Comparison of ENCODE assay signal across 8 cellular contexts in the genomic region with DNA sequence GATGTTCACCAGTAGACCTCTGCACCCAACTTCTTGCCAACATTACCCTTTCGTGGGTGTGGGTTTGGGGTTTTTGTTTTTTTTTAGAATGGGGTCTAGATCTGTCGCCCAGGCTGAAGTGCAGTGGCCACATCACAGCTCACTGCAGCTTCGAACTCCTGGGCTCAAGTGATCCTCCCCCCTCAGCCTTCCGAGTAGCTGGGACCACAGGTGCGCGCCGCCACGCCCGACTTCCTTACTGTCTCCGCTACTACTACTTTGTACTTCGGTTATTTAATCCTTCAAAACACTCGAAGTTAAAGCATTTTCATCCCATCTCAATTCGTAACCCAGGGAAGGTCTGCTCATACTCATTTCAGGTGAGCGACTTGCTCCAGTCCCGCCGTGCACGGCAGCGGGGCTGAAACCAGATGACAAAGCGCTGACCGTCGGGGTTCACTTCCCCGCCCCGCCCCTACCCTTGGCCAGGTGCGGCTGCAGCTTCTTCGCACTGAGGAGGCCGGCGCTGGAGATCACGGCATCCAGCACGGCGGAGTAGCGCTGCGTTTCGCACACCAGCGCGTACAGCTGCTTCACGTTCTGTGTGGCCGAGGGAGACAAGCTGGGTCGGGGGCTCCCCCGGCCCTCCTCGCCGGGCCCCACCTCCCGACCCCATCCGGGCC. TPM values are rescaled to one million over a fixed set of nuclear protein-coding genes. Genes with fewer than 3 reads are reported as not detected.
DNase-seq lines count a peak whose midpoint lies in the region; ATAC-seq and TF ChIP-seq lines count a peak whose summit lies in the region.
"Not testable (repeated sequence)": the region's sequence is repeated elsewhere in the genome, so short reads cannot be mapped to it uniquely, and the experiment has no call there.

No MANE protein-coding gene starts in this region.

- ATAC-seq in GM18508 (IDR thresholded peaks at IDR 0.05; ENCODE audit: insufficient read depth, unreplicated experiment) (peak; percentile 25), GM21515 (IDR thresholded peaks at IDR 0.05; ENCODE audit: unreplicated experiment) (peak; percentile 41), HG02970 (IDR thresholded peaks at IDR 0.05; ENCODE audit: low FRiP score, unreplicated experiment) (peak; percentile 41), foreskin keratinocyte (peak; percentile 74), upper lobe of right lung (peak; percentile 59)
- ATAC-seq in naive thymus-derived CD8-positive, alpha-beta T cell, result peak; percentile 53 to 66

- TF ChIP-seq CTCF in foreskin keratinocyte (conservative IDR thresholded peaks at IDR 0.05); upper lobe of right lung (IDR thresholded peaks at IDR 0.05): not testable (repeated sequence)

- H3K9ac ChIP-seq in HUES6 (ENCODE audit: low read length), result not testable (repeated sequence)

- DNase-seq in activated naive CD4-positive, alpha-beta T cell treated with anti-CD3 and anti-CD28 coated beads, Interleukin-2, amount 10 ng/mL, durations not matched to agents 7 days and 5 days; foreskin keratinocyte; upper lobe of right lung: not testable (repeated sequence)
- DNase-seq in naive thymus-derived CD8-positive, alpha-beta T cell, result peak in 1 of 10 donors; percentile 4

- not testable (repeated sequence) for H3K9me3 ChIP-seq in HUES6 (ENCODE audit: control insufficient read depth, insufficient read depth, low read depth, low read length); upper lobe of right lung

- CTCF ChIA-PET in activated naive CD4-positive, alpha-beta T cell treated with anti-CD3 and anti-CD28 coated beads, Interleukin-2, amount 10 ng/mL, durations not matched to agents 7 days and 5 days (lab: Charles Lee), result not testable (repeated sequence)

- not testable (repeated sequence) for H3K36me3 ChIP-seq in HUES6 (ENCODE audit: control insufficient read depth, insufficient read depth, low read length); upper lobe of right lung

- H3K4me1 ChIP-seq in HUES6 (ENCODE audit: control insufficient read depth, insufficient read depth, low read length); foreskin keratinocyte; upper lobe of right lung: not testable (repeated sequence)

- H3K27ac Mint-ChIP-seq in activated naive CD4-positive, alpha-beta T cell treated with anti-CD3 and anti-CD28 coated beads, Interleukin-2, amount 10 ng/mL, durations not matched to agents 7 days and 5 days; naive thymus-derived CD8-positive, alpha-beta T cell: not testable (repeated sequence)

- H3K9me3 Mint-ChIP-seq in activated naive CD4-positive, alpha-beta T cell treated with anti-CD3 and anti-CD28 coated beads, Interleukin-2, amount 10 ng/mL, durations not matched to agents 7 days and 5 days; naive thymus-derived CD8-positive, alpha-beta T cell: not testable (repeated sequence)

- not testable (repeated sequence) for H3K27me3 ChIP-seq in HUES6 (ENCODE audit: control insufficient read depth, insufficient read depth, low read length); foreskin keratinocyte; upper lobe of right lung

- not testable (repeated sequence) for H3K27ac ChIP-seq in HUES6 (ENCODE audit: low read depth, low read length); foreskin keratinocyte; upper lobe of right lung

- H3K36me3 Mint-ChIP-seq in activated naive CD4-positive, alpha-beta T cell treated with anti-CD3 and anti-CD28 coated beads, Interleukin-2, amount 10 ng/mL, durations not matched to agents 7 days and 5 days; naive thymus-derived CD8-positive, alpha-beta T cell: not testable (repeated sequence)

- H3K4me1 Mint-ChIP-seq in activated naive CD4-positive, alpha-beta T cell treated with anti-CD3 and anti-CD28 coated beads, Interleukin-2, amount 10 ng/mL, durations not matched to agents 7 days and 5 days; naive thymus-derived CD8-positive, alpha-beta T cell: not testable (repeated sequence)

- intact Hi-C loops in upper lobe of right lung (cut with DNase I), result not testable (repeated sequence)

- POLR2A ChIA-PET in naive thymus-derived CD8-positive, alpha-beta T cell (lab: Charles Lee), result interaction anchor here (0.7 kb wide), 1 partner anchor 39 kb away, joined by 3 read pairs; no protein-coding TSS in a partner anchor

- H3K27me3 Mint-ChIP-seq in activated naive CD4-positive, alpha-beta T cell treated with anti-CD3 and anti-CD28 coated beads, Interleukin-2, amount 10 ng/mL, durations not matched to agents 7 days and 5 days; naive thymus-derived CD8-positive, alpha-beta T cell: not testable (repeated sequence)

- H3K4me3 Mint-ChIP-seq in activated naive CD4-positive, alpha-beta T cell treated with anti-CD3 and anti-CD28 coated beads, Interleukin-2, amount 10 ng/mL, durations not matched to agents 7 days and 5 days, result peak overlapping the region; percentile 31
- H3K4me3 Mint-ChIP-seq in naive thymus-derived CD8-positive, alpha-beta T cell, result peak overlapping the region in 1 of 10 donors; percentile 26

- H3K4me3 ChIP-seq in HUES6 (ENCODE audit: low read depth, low read length) (peak overlapping the region; percentile 55), upper lobe of right lung (peak overlapping the region; percentile 39)

RNA-seq across cellular contexts. Expression of a gene that starts 15.2 kb away (rescaled TPM):
- 0.07 TPM in 1 of 2 replicates, not detected in the other for total RNA-seq in foreskin keratinocyte
- polyA plus RNA-seq in foreskin keratinocyte, result 0.04 TPM in 1 of 2 replicates, not detected in the other
- total RNA-seq in naive thymus-derived CD8-positive, alpha-beta T cell, result 1 to 10 TPM; 8.3 to 9.1 TPM
- polyA plus RNA-seq in naive thymus-derived CD8-positive, alpha-beta T cell, result under 1 TPM in 2 of 3 donors, not detected in 1; 0.40 to 0.43 TPM
- not detected for total RNA-seq in upper lobe of right lung

RNA-seq across cellular contexts. Expression of a gene that starts 29.1 kb away (rescaled TPM):
- total RNA-seq in foreskin keratinocyte (17.4 and 19.2 TPM in 2 replicates), upper lobe of right lung (39.4 TPM)
- polyA plus RNA-seq in foreskin keratinocyte, result 8.6 and 12.7 TPM in 2 replicates
- 10 to 100 TPM; 65.9 to 67.8 TPM for total RNA-seq in naive thymus-derived CD8-positive, alpha-beta T cell
- 10 to 100 TPM in 2 of 3 donors, 1 to 10 TPM in 1; 9.0 to 18.4 (median 11.8) TPM for polyA plus RNA-seq in naive thymus-derived CD8-positive, alpha-beta T cell
